Comparison of ENCODE assay signal across 12 cellular contexts in genomic region chr11:120306519-120307242, GRCh38. TPM values are rescaled to one million over a fixed set of nuclear protein-coding genes. Genes with fewer than 3 reads are reported as not detected.
DNase-seq lines count a peak whose midpoint lies in the region; ATAC-seq, FAIRE-seq and TF ChIP-seq lines count a peak whose summit lies in the region.
"Had no signal": no experiment of that assay in that cellular context is flagged by ENCODE, and none has a peak within 500 bp of the region (broad histone marks: within the 10 kb centered on the region; RNA-seq: fewer than 3 reads in every experiment).

No MANE protein-coding gene starts in this region.

- no peaks in the 10 kb centered on the region for H3K36me3 Mint-ChIP-seq in astrocyte (ENCODE audit: low read depth, unreplicated experiment)
- no peaks in the 10 kb centered on the region for H3K36me3 Mint-ChIP-seq in activated T-cell treated with anti-CD3 and anti-CD28 coated beads, Interleukin-2, amount 50 U/mL, for 72 hours (ENCODE audit: insufficient read depth in 2 of 2)
- H3K36me3 Mint-ChIP-seq in activated T-helper 1 cell treated with anti-CD3 and anti-CD28 coated beads, Interleukin-12 subunit alpha, Interleukin-12 subunit beta, Interleukin-2, Interleukin-4 antibody, amounts not matched to agents 30 ng/mL and 10 ng/mL and 1 ng/mL, durations not matched to agents 14 hours and 24 hours and 36 hours (ENCODE audit: low read depth) = no peaks in the 10 kb centered on the region

- H3K9ac ChIP-seq in astrocyte (ENCODE audit: low read length) = peak overlapping the region; percentile 48
- H3K9ac ChIP-seq: parathyroid adenoma had no signal

- peak; percentile 59 for FAIRE-seq in astrocyte (lab: Jason Lieb, UNC)

- H3K9me3 ChIP-seq in AG04450 (ENCODE audit: control insufficient read depth, insufficient read depth, low read length) = no peaks in the 10 kb centered on the region
- no peaks in the 10 kb centered on the region for H3K9me3 ChIP-seq in astrocyte (ENCODE audit: insufficient read depth, low read depth, low read length)

- no peaks in the 10 kb centered on the region for H3K79me2 ChIP-seq in astrocyte (ENCODE audit: insufficient read depth, low read length)
- H3K79me2 ChIP-seq: parathyroid adenoma had no signal

- ATAC-seq in activated T-cell treated with anti-CD3 and anti-CD28 coated beads, Interleukin-2, amount 50 U/mL, for 72 hours (replicated peaks in 1 of 2) = no peak
- ATAC-seq in HG02798 (IDR thresholded peaks at IDR 0.05; ENCODE audit: poor library complexity, unreplicated experiment) = no peak

- H3K4me3 ChIP-seq in AG04450 (ENCODE audit: low read depth, low read length) (no peak overlapping the region), astrocyte (ENCODE audit: insufficient read depth, low read depth, low read length) (peak overlapping the region; percentile 11)
- H3K4me3 ChIP-seq: dorsolateral prefrontal cortex had no signal

- no peaks in the 10 kb centered on the region for H3K9me3 Mint-ChIP-seq in astrocyte (ENCODE audit: unreplicated experiment)
- no peaks in the 10 kb centered on the region for H3K9me3 Mint-ChIP-seq in activated T-cell treated with anti-CD3 and anti-CD28 coated beads, Interleukin-2, amount 50 U/mL, for 72 hours
- no peaks in the 10 kb centered on the region for H3K9me3 Mint-ChIP-seq in activated T-helper 1 cell treated with anti-CD3 and anti-CD28 coated beads, Interleukin-12 subunit alpha, Interleukin-12 subunit beta, Interleukin-2, Interleukin-4 antibody, amounts not matched to agents 30 ng/mL and 10 ng/mL and 1 ng/mL, durations not matched to agents 14 hours and 24 hours and 36 hours

- peak overlapping the region; percentile 67 for H2AFZ ChIP-seq in astrocyte (ENCODE audit: low read depth, low read length)
- H2AFZ ChIP-seq: parathyroid adenoma had no signal

- DNase-seq in AG04450 (ENCODE audit: low read depth, low spot score) (peak; percentile 63), HK-2 (ENCODE audit: unreplicated experiment) (peak; percentile 44), astrocyte (ENCODE audit: low read depth) (peak; percentile 89), islet precursor cell (peak; percentile 91)
- DNase-seq in stimulated activated CD4-positive, alpha-beta T cell treated with anti-CD3 and anti-CD28 coated beads, Interleukin-4, amount 100 ng/mL, for 4 hours = no peak
- DNase-seq in activated T-cell treated with anti-CD3 and anti-CD28 coated beads, Interleukin-2, amount 50 U/mL, for 72 hours = no peak
- DNase-seq in activated T-helper 1 cell treated with anti-CD3 and anti-CD28 coated beads, Interleukin-12 subunit alpha, Interleukin-12 subunit beta, Interleukin-2, Interleukin-4 antibody, amounts not matched to agents 30 ng/mL and 10 ng/mL and 1 ng/mL, durations not matched to agents 14 hours and 24 hours and 36 hours (ENCODE audit: low spot score) = no peak
- DNase-seq: COR-L47, NCI-H1105 had no signal

- H3K36me3 ChIP-seq in astrocyte (ENCODE audit: insufficient read depth, low read length) = no peaks in the 10 kb centered on the region

- CTCF ChIA-PET in AG04450 (lab: Charles Lee) = interaction anchor here (0.6 to 13.1 kb wide), 7 partner anchors 11 to 375 kb away, joined by 3 to 301 read pairs (median 4); no protein-coding TSS in a partner anchor

- intact Hi-C loops in activated T-helper 1 cell treated with anti-CD3 and anti-CD28 coated beads, Interleukin-12 subunit alpha, Interleukin-12 subunit beta, Interleukin-2, Interleukin-4 antibody, amounts not matched to agents 30 ng/mL and 10 ng/mL and 1 ng/mL, durations not matched to agents 14 hours and 24 hours and 36 hours (cut with micrococcal nuclease) = no loop called here

- H3K4me3 Mint-ChIP-seq in astrocyte (ENCODE audit: unreplicated experiment) = no peak overlapping the region
- H3K4me3 Mint-ChIP-seq in activated T-cell treated with anti-CD3 and anti-CD28 coated beads, Interleukin-2, amount 50 U/mL, for 72 hours = no peak overlapping the region
- H3K4me3 Mint-ChIP-seq in activated T-helper 1 cell treated with anti-CD3 and anti-CD28 coated beads, Interleukin-12 subunit alpha, Interleukin-12 subunit beta, Interleukin-2, Interleukin-4 antibody, amounts not matched to agents 30 ng/mL and 10 ng/mL and 1 ng/mL, durations not matched to agents 14 hours and 24 hours and 36 hours = no peak overlapping the region

- H3K27ac Mint-ChIP-seq in astrocyte (ENCODE audit: unreplicated experiment) = no peak overlapping the region
- H3K27ac Mint-ChIP-seq in activated T-cell treated with anti-CD3 and anti-CD28 coated beads, Interleukin-2, amount 50 U/mL, for 72 hours = no peak overlapping the region
- no peak overlapping the region for H3K27ac Mint-ChIP-seq in activated T-helper 1 cell treated with anti-CD3 and anti-CD28 coated beads, Interleukin-12 subunit alpha, Interleukin-12 subunit beta, Interleukin-2, Interleukin-4 antibody, amounts not matched to agents 30 ng/mL and 10 ng/mL and 1 ng/mL, durations not matched to agents 14 hours and 24 hours and 36 hours

- H3K27ac ChIP-seq in AG04450 (ENCODE audit: low read depth, low read length) (no peak overlapping the region), astrocyte (ENCODE audit: low read depth, low read length) (peak overlapping the region; percentile 41)
- H3K27ac ChIP-seq: parathyroid adenoma had no signal

- POLR2A ChIA-PET in AG04450 (lab: Yijun Ruan, JAX) = no interaction called here

- peaks cover 25% of the 10 kb centered on the region for H3K4me1 Mint-ChIP-seq in astrocyte (ENCODE audit: low read depth, unreplicated experiment)
- no peaks in the 10 kb centered on the region for H3K4me1 Mint-ChIP-seq in activated T-cell treated with anti-CD3 and anti-CD28 coated beads, Interleukin-2, amount 50 U/mL, for 72 hours (ENCODE audit: low read depth)
- no peaks in the 10 kb centered on the region for H3K4me1 Mint-ChIP-seq in activated T-helper 1 cell treated with anti-CD3 and anti-CD28 coated beads, Interleukin-12 subunit alpha, Interleukin-12 subunit beta, Interleukin-2, Interleukin-4 antibody, amounts not matched to agents 30 ng/mL and 10 ng/mL and 1 ng/mL, durations not matched to agents 14 hours and 24 hours and 36 hours (ENCODE audit: low read depth)

- H4K20me1 ChIP-seq in astrocyte (ENCODE audit: insufficient read depth, low read length) = no peaks in the 10 kb centered on the region

- peaks cover 17% of the 10 kb centered on the region for H3K27me3 ChIP-seq in AG04450 (ENCODE audit: control insufficient read depth, insufficient read depth, low read length)
- no peaks in the 10 kb centered on the region for H3K27me3 ChIP-seq in astrocyte (ENCODE audit: insufficient read depth, low read length)

- peak; percentile 73 for TF ChIP-seq CTCF in AG04450 (IDR thresholded peaks at IDR 0.05; ENCODE audit: low read depth, low read length)
- TF ChIP-seq CTCF in astrocyte (IDR thresholded peaks at IDR 0.05; ENCODE audit: insufficient read depth, low read depth, low read length) = peak; percentile 59

- peaks cover 14% of the 10 kb centered on the region for H3K27me3 Mint-ChIP-seq in astrocyte (ENCODE audit: low read depth, unreplicated experiment)
- peaks cover 24% of the 10 kb centered on the region for H3K27me3 Mint-ChIP-seq in activated T-cell treated with anti-CD3 and anti-CD28 coated beads, Interleukin-2, amount 50 U/mL, for 72 hours (ENCODE audit: low read depth)
- H3K27me3 Mint-ChIP-seq in activated T-helper 1 cell treated with anti-CD3 and anti-CD28 coated beads, Interleukin-12 subunit alpha, Interleukin-12 subunit beta, Interleukin-2, Interleukin-4 antibody, amounts not matched to agents 30 ng/mL and 10 ng/mL and 1 ng/mL, durations not matched to agents 14 hours and 24 hours and 36 hours (ENCODE audit: insufficient read depth) = peaks cover 12% of the 10 kb centered on the region

- peak overlapping the region; percentile 58 for H3K4me2 ChIP-seq in astrocyte (ENCODE audit: low read length)

- peaks cover 24% of the 10 kb centered on the region for H3K4me1 ChIP-seq in astrocyte (ENCODE audit: insufficient read depth, low read length)

RNA-seq across cellular contexts. Expression of gene TLCD5, which starts 18.4 kb away (rescaled TPM):
- polyA plus RNA-seq in AG04450 (2011; rRNA removed) = 13.6 and 14.9 TPM in 2 replicates
- 9.4 and 11.6 TPM in 2 replicates for polyA minus RNA-seq in AG04450 (2011; rRNA and poly(A)+ RNA removed)
- 9.3 and 9.5 TPM in 2 replicates for total RNA-seq in astrocyte
- total RNA-seq in activated T-cell treated with anti-CD3 and anti-CD28 coated beads, Interleukin-2, amount 50 U/mL, for 72 hours = 1 to 10 TPM; 2.0 to 2.8 TPM
- 1.2 and 1.7 TPM in 2 replicates for total RNA-seq in activated T-helper 1 cell treated with anti-CD3 and anti-CD28 coated beads, Interleukin-12 subunit alpha, Interleukin-12 subunit beta, Interleukin-2, Interleukin-4 antibody, amounts not matched to agents 30 ng/mL and 10 ng/mL and 1 ng/mL, durations not matched to agents 14 hours and 24 hours and 36 hours

RNA-seq across cellular contexts. Expression of gene ARHGEF12, which starts 29.5 kb away (rescaled TPM):
- polyA plus RNA-seq in AG04450 (2011; rRNA removed) = 62.7 and 64.8 TPM in 2 replicates
- polyA minus RNA-seq in AG04450 (2011; rRNA and poly(A)+ RNA removed) = 135 and 182 TPM in 2 replicates
- total RNA-seq in astrocyte = 78.0 and 83.1 TPM in 2 replicates
- 10 to 100 TPM; 16.1 to 20.5 TPM for total RNA-seq in activated T-cell treated with anti-CD3 and anti-CD28 coated beads, Interleukin-2, amount 50 U/mL, for 72 hours
- total RNA-seq in activated T-helper 1 cell treated with anti-CD3 and anti-CD28 coated beads, Interleukin-12 subunit alpha, Interleukin-12 subunit beta, Interleukin-2, Interleukin-4 antibody, amounts not matched to agents 30 ng/mL and 10 ng/mL and 1 ng/mL, durations not matched to agents 14 hours and 24 hours and 36 hours = 25.7 and 26.0 TPM in 2 replicates

Comparison
In these comparisons a context has a peak if more than half of its experiments do, and no peak if none do; other contexts are left out.
1. DNase-seq: peak in AG04450 (single experiment), HK-2 (single experiment), astrocyte (single experiment) and islet precursor cell (single experiment); none in stimulated activated CD4-positive, alpha-beta T cell treated with anti-CD3 and anti-CD28 coated beads, Interleukin-4, amount 100 ng/mL, for 4 hours (0 of 2), activated T-cell treated with anti-CD3 and anti-CD28 coated beads, Interleukin-2, amount 50 U/mL, for 72 hours (0 of 2) and activated T-helper 1 cell treated with anti-CD3 and anti-CD28 coated beads, Interleukin-12 subunit alpha, Interleukin-12 subunit beta, Interleukin-2, Interleukin-4 antibody, amounts not matched to agents 30 ng/mL and 10 ng/mL and 1 ng/mL, durations not matched to agents 14 hours and 24 hours and 36 hours (single experiment).